1 cellular context compared by ENCODE assay signal in genomic region chr12:122106891-122107660, GRCh38.
TF ChIP-seq lines count a peak whose summit lies in the region.

No MANE protein-coding gene starts in this region.

TF ChIP-seq in GM23338, 12 proteins besides CTCF, POLR2A, EP300 and RAD21 (continued from another document):
- TF ChIP-seq REST (IDR thresholded peaks at IDR 0.05; ENCODE audit: unreplicated experiment), result no peak
- TF ChIP-seq JUNB (IDR thresholded peaks at IDR 0.05; ENCODE audit: unreplicated experiment), result no peak
- no peak for TF ChIP-seq EZH2phosphoT487 (IDR thresholded peaks at IDR 0.05; ENCODE audit: unreplicated experiment)
- no peak for TF ChIP-seq ETS1 (IDR thresholded peaks at IDR 0.05)
- no peak for TF ChIP-seq NANOG (IDR thresholded peaks at IDR 0.05; ENCODE audit: borderline replicate concordance)
- no peak for TF ChIP-seq EZH2 (IDR thresholded peaks at IDR 0.05; ENCODE audit: low read depth, unreplicated experiment)
